In genomic region chr1:40951943-40952743, GRCh38 we compare ENCODE assay signal across 1 cellular context.
TF ChIP-seq lines count a peak whose summit lies in the region.

No MANE protein-coding gene starts in this region.

TF ChIP-seq in HepG2, 621 proteins besides CTCF, POLR2A, EP300 and RAD21 (continued from another document and continues in another):
- TF ChIP-seq SOX13 (IDR thresholded peaks at IDR 0.05) (no peak), SOX13 (CRISPR knock-in tag; conservative IDR thresholded peaks at IDR 0.05 in 1 of 2, IDR thresholded peaks at IDR 0.05 in 1 of 2) (no peak), ESRRA (CRISPR knock-in tag; IDR thresholded peaks at IDR 0.05; ENCODE audit: low read depth) (peak; percentile 40; the same call in 1 of the 2 replicates), IRF2 (CRISPR knock-in tag; IDR thresholded peaks at IDR 0.05) (0 out of 2 replicates have a peak, but pooled peaks have one; percentile 27), KLF13 (CRISPR knock-in tag; IDR thresholded peaks at IDR 0.05) (no peak), MTERF4 (CRISPR knock-in tag; IDR thresholded peaks at IDR 0.05) (peak; percentile 58; the same call in 1 of the 2 replicates), DNMT1 (CRISPR knock-in tag; IDR thresholded peaks at IDR 0.05) (peak; percentile 34; the same call in 1 of the 2 replicates), KMT2A (CRISPR knock-in tag; IDR thresholded peaks at IDR 0.05) (no peak), ERF (CRISPR knock-in tag; IDR thresholded peaks at IDR 0.05) (peak; percentile 49; the same call in 1 of the 2 replicates), ELF3 (CRISPR knock-in tag; IDR thresholded peaks at IDR 0.05) (peak; percentile 20; the same call in 1 of the 2 replicates), HIVEP1 (CRISPR knock-in tag; IDR thresholded peaks at IDR 0.05) (0 out of 2 replicates have a peak, but pooled peaks have one; percentile 33), CAMTA2 (CRISPR knock-in tag; IDR thresholded peaks at IDR 0.05; ENCODE audit: borderline replicate concordance) (0 out of 2 replicates have a peak, but pooled peaks have one; percentile 40), SKI (IDR thresholded peaks at IDR 0.05; ENCODE audit: partially characterized antibody) (no peak), NR0B2 (CRISPR knock-in tag; IDR thresholded peaks at IDR 0.05) (peak; percentile 42; the same call in 1 of the 2 replicates), POGZ (CRISPR knock-in tag; IDR thresholded peaks at IDR 0.05) (peak; percentile 53; the same call in 1 of the 2 replicates), YY1 (IDR thresholded peaks at IDR 0.05; ENCODE audit: insufficient read depth, insufficient replicate concordance, low read depth, low read length) (peak; percentile 44), ZFP91 (CRISPR knock-in tag; IDR thresholded peaks at IDR 0.05; ENCODE audit: borderline replicate concordance) (peak; percentile 61; the same call in 1 of the 2 replicates), ZNF747 (CRISPR knock-in tag; IDR thresholded peaks at IDR 0.05; ENCODE audit: borderline replicate concordance) (peak; percentile 30; the same call in 1 of the 2 replicates), EED (CRISPR knock-in tag; IDR thresholded peaks at IDR 0.05) (no peak), STAG1 (CRISPR knock-in tag; IDR thresholded peaks at IDR 0.05) (peak; percentile 98), ZKSCAN1 (IDR thresholded peaks at IDR 0.05; ENCODE audit: low read length) (no peak), ZNF501 (CRISPR knock-in tag; IDR thresholded peaks at IDR 0.05) (peak; percentile 26; the same call in 1 of the 2 replicates), ZNF354B (CRISPR knock-in tag; IDR thresholded peaks at IDR 0.05) (0 out of 2 replicates have a peak, but pooled peaks have one; percentile 23), HMGXB4 (CRISPR knock-in tag; IDR thresholded peaks at IDR 0.05; ENCODE audit: borderline replicate concordance in 1 of 2, low read depth in 1 of 2) (0 out of 4 replicates have a peak, but pooled peaks of 1 of the 2 experiments have one; percentile 50), ZNF562 (CRISPR knock-in tag; IDR thresholded peaks at IDR 0.05; ENCODE audit: borderline replicate concordance) (no peak), RBM22 (optimal IDR thresholded peaks at IDR 0.05; ENCODE audit: low read length) (no peak), SIN3B (IDR thresholded peaks at IDR 0.05; ENCODE audit: low read length) (no peak), RBAK (CRISPR knock-in tag; IDR thresholded peaks at IDR 0.05) (no peak), SNAPC2 (CRISPR knock-in tag; IDR thresholded peaks at IDR 0.05) (0 out of 2 replicates have a peak, but pooled peaks have one; percentile 28), SKIL (CRISPR knock-in tag; IDR thresholded peaks at IDR 0.05; ENCODE audit: borderline replicate concordance) (no peak), PHF21A (CRISPR knock-in tag; IDR thresholded peaks at IDR 0.05) (peak; percentile 36; the same call in 1 of the 2 replicates), ZNF770 (CRISPR knock-in tag; IDR thresholded peaks at IDR 0.05) (no peak), ZNF556 (CRISPR knock-in tag; IDR thresholded peaks at IDR 0.05; ENCODE audit: borderline replicate concordance) (0 out of 2 replicates have a peak, but pooled peaks have one; percentile 35), ZFP62 (CRISPR knock-in tag; IDR thresholded peaks at IDR 0.05) (no peak), ZNF281 (CRISPR knock-in tag; IDR thresholded peaks at IDR 0.05; ENCODE audit: borderline replicate concordance) (no peak), MYC (CRISPR knock-in tag; IDR thresholded peaks at IDR 0.05; ENCODE audit: borderline replicate concordance) (peak; percentile 49; the same call in 1 of the 2 replicates), REL (CRISPR knock-in tag; conservative IDR thresholded peaks at IDR 0.05) (no peak), PRPF4 (IDR thresholded peaks at IDR 0.05; ENCODE audit: low read depth, low read length, poor library complexity, severe bottlenecking) (no peak), FOXK1 (CRISPR knock-in tag; IDR thresholded peaks at IDR 0.05; ENCODE audit: borderline replicate concordance, low read depth) (no peak), HNRNPLL (IDR thresholded peaks at IDR 0.05; ENCODE audit: low read depth, low read length, poor library complexity, severe bottlenecking) (no peak), SOX6 (IDR thresholded peaks at IDR 0.05) (no peak), SOX6 (CRISPR knock-in tag; IDR thresholded peaks at IDR 0.05) (peak; percentile 57), TFDP1 (CRISPR knock-in tag; IDR thresholded peaks at IDR 0.05; ENCODE audit: borderline replicate concordance) (0 out of 2 replicates have a peak, but pooled peaks have one; percentile 40), ZEB1 (IDR thresholded peaks at IDR 0.05; ENCODE audit: insufficient replicate concordance, low read depth) (peak; percentile 58), POGK (CRISPR knock-in tag; conservative IDR thresholded peaks at IDR 0.05) (no peak), SAP130 (CRISPR knock-in tag; IDR thresholded peaks at IDR 0.05; ENCODE audit: low read depth) (no peak), XRCC5 (optimal IDR thresholded peaks at IDR 0.05; ENCODE audit: low read length) (peak; percentile 37), ZNF710 (CRISPR knock-in tag; IDR thresholded peaks at IDR 0.05; ENCODE audit: borderline replicate concordance) (0 out of 2 replicates have a peak, but pooled peaks have one; percentile 51), NFKB2 (CRISPR knock-in tag; IDR thresholded peaks at IDR 0.05; ENCODE audit: borderline replicate concordance) (peak; percentile 71; the same call in 1 of the 2 replicates)
